11 cellular contexts compared by ENCODE assay signal in the genomic region with DNA sequence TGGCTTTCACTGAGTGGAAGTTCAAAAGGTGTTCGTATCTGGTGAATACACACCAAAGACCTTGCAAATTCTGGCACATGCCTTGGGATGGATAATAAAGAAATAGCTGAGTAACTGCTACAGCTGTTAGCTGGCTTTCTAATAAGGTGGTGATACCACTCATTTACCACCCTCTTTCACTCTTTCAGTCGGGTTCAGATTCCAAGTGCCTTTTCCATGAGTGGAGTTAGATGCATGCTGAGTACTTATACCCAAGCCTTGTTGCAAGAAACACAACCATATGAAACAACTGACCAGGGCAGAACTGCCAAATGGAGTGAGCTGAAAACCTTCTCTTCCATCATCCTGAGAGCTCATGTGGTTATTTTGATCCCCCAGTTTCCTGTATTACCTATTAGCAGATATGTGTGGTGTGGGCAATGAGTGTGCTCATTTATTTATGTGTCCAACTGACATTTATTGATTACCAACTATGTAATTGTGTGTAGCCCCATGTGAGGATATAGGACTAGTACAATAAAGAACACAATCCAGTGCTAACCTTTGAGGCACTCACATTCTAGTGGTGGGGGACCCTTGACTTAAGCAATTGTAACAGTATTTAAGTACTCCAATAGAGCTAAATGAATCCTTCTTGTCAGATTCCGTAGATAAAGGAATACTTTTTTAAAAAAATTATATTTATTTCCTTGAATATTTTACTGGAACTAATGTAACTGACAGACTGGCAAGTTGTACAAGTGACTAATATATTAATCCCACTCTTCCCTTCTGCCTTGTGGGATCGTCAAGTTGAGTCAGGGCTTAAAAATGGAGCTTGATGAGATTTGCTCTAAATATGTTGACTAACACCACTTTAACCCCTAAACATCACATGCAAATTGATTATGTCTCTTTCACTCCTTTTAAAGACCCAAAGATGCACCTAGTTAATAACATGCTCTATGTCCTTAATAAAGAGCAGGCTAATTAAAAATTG.
A peak's percentile ranks its signal among the peaks of the same experiment; 100 is the strongest.
DNase-seq lines count a peak whose midpoint lies in the region; ATAC-seq and TF ChIP-seq lines count a peak whose summit lies in the region.
"Had no signal": no experiment of that assay in that cellular context is flagged by ENCODE, and none has a peak within 500 bp of the region (broad histone marks: within the 10 kb centered on the region; RNA-seq: fewer than 3 reads in every experiment).

No MANE protein-coding gene starts in this region.

- no peak overlapping the region for H2AFZ ChIP-seq in Loucy (ENCODE audit: low read length)

- H3K9me2 ChIP-seq in Loucy (replicated peaks; ENCODE audit: low read depth, low read length): no peaks in the 10 kb centered on the region

- no peak for ATAC-seq in CD4-positive, alpha-beta T cell (ENCODE audit: poor library complexity)
- no peak for ATAC-seq in central memory CD8-positive, alpha-beta T cell (replicated peaks; ENCODE audit: extremely low read depth, poor library complexity, severe bottlenecking)
- ATAC-seq in naive B cell (ENCODE audit: low read depth in 2 of 2) (no peak), GM21526 (IDR thresholded peaks at IDR 0.05; ENCODE audit: low FRiP score, unreplicated experiment) (no peak)
- ATAC-seq: HCT116 had no signal

- H3F3A ChIP-seq in Loucy (ENCODE audit: low read depth): no peaks in the 10 kb centered on the region

- H4K20me1 ChIP-seq in Loucy (ENCODE audit: insufficient read depth, low read length, poor library complexity, severe bottlenecking): peaks cover 10% of the 10 kb centered on the region

- H3K4me2 ChIP-seq in Loucy (ENCODE audit: low read depth, low read length, poor library complexity, severe bottlenecking): peak overlapping the region; percentile 26

- intact Hi-C loops in CD4-positive, alpha-beta T cell (cut with DNase I, micrococcal nuclease): no loop called here

- H3K4me1 ChIP-seq in Loucy (ENCODE audit: insufficient read depth, low read length, poor library complexity, severe bottlenecking): peaks cover 80% of the 10 kb centered on the region

- peaks cover 44% of the 10 kb centered on the region for H3K36me3 ChIP-seq in Loucy (ENCODE audit: insufficient read depth, low read length)

- H3K27ac Mint-ChIP-seq in CD4-positive, alpha-beta T cell: peak overlapping the region; percentile 12
- peak overlapping the region; percentile 16 for H3K27ac Mint-ChIP-seq in central memory CD8-positive, alpha-beta T cell (ENCODE audit: low read depth)
- peak overlapping the region in 4 of 6 donors; percentile 2 to 99 (median 80) for H3K27ac Mint-ChIP-seq in naive B cell

- H3K79me2 ChIP-seq in Loucy (ENCODE audit: insufficient read depth, low read length): peaks cover 98% of the 10 kb centered on the region

- no peak for DNase-seq in CD4-positive, alpha-beta T cell
- no peak for DNase-seq in central memory CD8-positive, alpha-beta T cell (ENCODE audit: low spot score in 2 of 2)
- DNase-seq in naive B cell (no peak), retina (no peak), amygdala (lab: John Stamatoyannopoulos, UW) (no peak), mucosa of gallbladder (ENCODE audit: low spot score) (no peak)
- DNase-seq: NCI-H2081 treated with DMSO at 0.1 percent for 48 hours, T1000 had no signal

- peak overlapping the region; percentile 7 for H3K4me3 ChIP-seq in Loucy (ENCODE audit: low read length, poor library complexity, severe bottlenecking)

- POLR2A ChIA-PET in CD4-positive, alpha-beta T cell (lab: Charles Lee): interaction anchor here (0.6 to 1.0 kb wide), 4 partner anchors 16 to 158 kb away, joined by 3 read pairs; no protein-coding TSS in a partner anchor

- no peaks in the 10 kb centered on the region for H3K27me3 Mint-ChIP-seq in CD4-positive, alpha-beta T cell
- H3K27me3 Mint-ChIP-seq in central memory CD8-positive, alpha-beta T cell: no peaks in the 10 kb centered on the region
- H3K27me3 Mint-ChIP-seq in naive B cell: no peaks in the 10 kb centered on the region

- peaks cover 85% of the 10 kb centered on the region for H3K4me1 Mint-ChIP-seq in CD4-positive, alpha-beta T cell (ENCODE audit: low read depth)
- peaks cover 53% of the 10 kb centered on the region for H3K4me1 Mint-ChIP-seq in central memory CD8-positive, alpha-beta T cell
- H3K4me1 Mint-ChIP-seq in naive B cell: peaks cover 65 to 97% (median 83%) of the 10 kb centered on the region in 3 donors

- peaks cover 11% of the 10 kb centered on the region for H3K36me3 Mint-ChIP-seq in CD4-positive, alpha-beta T cell (ENCODE audit: low read depth)
- no peaks in the 10 kb centered on the region for H3K36me3 Mint-ChIP-seq in central memory CD8-positive, alpha-beta T cell (ENCODE audit: insufficient read depth)
- H3K36me3 Mint-ChIP-seq in naive B cell: peaks cover 39 to 43% of the 10 kb centered on the region in 2 donors

- H3K9me3 Mint-ChIP-seq in CD4-positive, alpha-beta T cell: no peaks in the 10 kb centered on the region
- H3K9me3 Mint-ChIP-seq in central memory CD8-positive, alpha-beta T cell: no peaks in the 10 kb centered on the region
- peaks cover 0 to 5% (median 2%) of the 10 kb centered on the region in 7 donors for H3K9me3 Mint-ChIP-seq in naive B cell

- H3K9ac ChIP-seq in Loucy (ENCODE audit: low read depth, low read length, poor library complexity, severe bottlenecking): peak overlapping the region; percentile 10

- no peak overlapping the region for H3K27ac ChIP-seq in CD4-positive, alpha-beta T cell (ENCODE audit: low read depth, low read length)

- no peaks in the 10 kb centered on the region for H3K27me3 ChIP-seq in CD4-positive, alpha-beta T cell (ENCODE audit: control insufficient read depth, insufficient read depth, low read length)
- no peaks in the 10 kb centered on the region for H3K27me3 ChIP-seq in Loucy (ENCODE audit: insufficient read depth, low read length, poor library complexity, severe bottlenecking)

- TF ChIP-seq CTCF in CD4-positive, alpha-beta T cell (IDR thresholded peaks at IDR 0.05): no peak
- no peak for TF ChIP-seq CTCF in Loucy (conservative IDR thresholded peaks at IDR 0.05; ENCODE audit: low read length)

- CTCF ChIA-PET in CD4-positive, alpha-beta T cell (lab: Charles Lee): interaction anchor here (0.5 to 1.7 kb wide), 4 partner anchors 9 to 130 kb away, joined by 3 to 4 read pairs (median 4); no protein-coding TSS in a partner anchor

- no peak overlapping the region for H3K4me3 Mint-ChIP-seq in CD4-positive, alpha-beta T cell
- no peak overlapping the region for H3K4me3 Mint-ChIP-seq in central memory CD8-positive, alpha-beta T cell
- H3K4me3 Mint-ChIP-seq in naive B cell: peak overlapping the region in 3 of 8 donors; percentile 16 to 68 (median 47)

- H3K9me3 ChIP-seq in CD4-positive, alpha-beta T cell (ENCODE audit: control insufficient read depth, low read length): no peaks in the 10 kb centered on the region
- H3K9me3 ChIP-seq in Loucy (ENCODE audit: insufficient read depth, low read depth, low read length): no peaks in the 10 kb centered on the region

Comparison
In these comparisons a context has a peak if more than half of its experiments do, and no peak if none do; other contexts are left out.
1. H3K27ac Mint-ChIP-seq: peak in every context shown above with its lines; median percentile 80 in naive B cell; 16 in central memory CD8-positive, alpha-beta T cell; 12 in CD4-positive, alpha-beta T cell.